ENCODE assay signal across 9 cellular contexts in the genomic region with DNA sequence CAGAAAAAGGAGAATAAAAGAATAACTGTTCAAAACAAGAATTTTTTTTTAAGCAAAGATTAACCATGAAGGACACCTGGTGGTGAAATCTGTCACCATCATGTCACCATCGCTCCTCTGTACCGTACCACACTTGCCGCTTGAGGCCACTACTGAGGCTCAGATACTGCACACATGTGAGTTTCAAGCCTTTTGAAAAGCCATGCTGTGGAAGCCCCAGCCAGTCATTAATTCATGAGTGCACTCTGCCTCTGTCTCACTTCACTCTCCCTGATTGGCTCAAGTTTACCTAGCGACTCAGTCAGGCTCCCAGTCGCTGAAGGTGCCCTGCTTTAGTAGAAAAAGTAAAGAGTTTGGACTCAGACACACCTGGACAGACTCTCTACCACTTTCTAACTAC. TPM values are rescaled to one million over a fixed set of nuclear protein-coding genes. Genes with fewer than 3 reads are reported as not detected.
A peak's percentile ranks its signal among the peaks of the same experiment; 100 is the strongest.
DNase-seq lines count a peak whose midpoint lies in the region; ATAC-seq and TF ChIP-seq lines count a peak whose summit lies in the region.
"Had no signal": no experiment of that assay in that cellular context is flagged by ENCODE, and none has a peak within 500 bp of the region (broad histone marks: within the 10 kb centered on the region; RNA-seq: fewer than 3 reads in every experiment).

No MANE protein-coding gene starts in this region.

- no peak overlapping the region for H3K4me3 ChIP-seq in mucosa of descending colon
- H3K4me3 ChIP-seq in testis: no peak overlapping the region
- H3K4me3 ChIP-seq in GM23248: no peak overlapping the region

- TF ChIP-seq RAD21 in Ishikawa (IDR thresholded peaks at IDR 0.05; ENCODE audit: low read depth): peak; percentile 11; the same call in 1 of the 2 replicates

- H3K36me3 Mint-ChIP-seq in activated CD8-positive, alpha-beta T cell treated with anti-CD3 and anti-CD28 coated beads for 36 hours (ENCODE audit: low read depth): no peaks in the 10 kb centered on the region
- H3K36me3 Mint-ChIP-seq in activated CD8-positive, alpha-beta T cell treated with anti-CD3 and anti-CD28 coated beads, Interleukin-2, amount 10 ng/mL, durations not matched to agents 7 days and 5 days (ENCODE audit: low read depth): no peaks in the 10 kb centered on the region

- H3K27me3 Mint-ChIP-seq in activated CD8-positive, alpha-beta T cell treated with anti-CD3 and anti-CD28 coated beads for 36 hours: peaks cover 6% of the 10 kb centered on the region
- peaks cover 13% of the 10 kb centered on the region for H3K27me3 Mint-ChIP-seq in activated CD8-positive, alpha-beta T cell treated with anti-CD3 and anti-CD28 coated beads, Interleukin-2, amount 10 ng/mL, durations not matched to agents 7 days and 5 days (ENCODE audit: low read depth)

- H4K20me1 ChIP-seq in GM23248 (ENCODE audit: insufficient read depth): no peaks in the 10 kb centered on the region

- POLR2A ChIA-PET in activated CD8-positive, alpha-beta T cell treated with anti-CD3 and anti-CD28 coated beads for 36 hours (lab: Charles Lee): no interaction called here
- POLR2A ChIA-PET in activated CD8-positive, alpha-beta T cell treated with anti-CD3 and anti-CD28 coated beads, Interleukin-2, amount 10 ng/mL, durations not matched to agents 7 days and 5 days (lab: Charles Lee): no interaction called here

- H3K9me3 ChIP-seq in mucosa of descending colon: no peaks in the 10 kb centered on the region
- no peaks in the 10 kb centered on the region for H3K9me3 ChIP-seq in testis
- H3K9me3 ChIP-seq in GM23248 (ENCODE audit: low read depth): no peaks in the 10 kb centered on the region

- no peaks in the 10 kb centered on the region for H3K79me2 ChIP-seq in GM23248 (ENCODE audit: insufficient read depth)

- in situ Hi-C loops in GM23248 (cut with MboI): no loop called here

- ATAC-seq in activated CD8-positive, alpha-beta T cell treated with anti-CD3 and anti-CD28 coated beads for 36 hours: peak; percentile 56
- ATAC-seq in activated CD8-positive, alpha-beta T cell treated with anti-CD3 and anti-CD28 coated beads, Interleukin-2, amount 10 ng/mL, durations not matched to agents 7 days and 5 days: no peak
- ATAC-seq in GM21786 (IDR thresholded peaks at IDR 0.05; ENCODE audit: unreplicated experiment) (peak; percentile 95), mucosa of descending colon (peak; percentile 79)

- no peaks in the 10 kb centered on the region for H3K4me1 Mint-ChIP-seq in activated CD8-positive, alpha-beta T cell treated with anti-CD3 and anti-CD28 coated beads for 36 hours (ENCODE audit: low read depth)
- H3K4me1 Mint-ChIP-seq in activated CD8-positive, alpha-beta T cell treated with anti-CD3 and anti-CD28 coated beads, Interleukin-2, amount 10 ng/mL, durations not matched to agents 7 days and 5 days (ENCODE audit: low read depth): peaks cover 4% of the 10 kb centered on the region

- no peaks in the 10 kb centered on the region for H3K27me3 ChIP-seq in testis
- no peaks in the 10 kb centered on the region for H3K27me3 ChIP-seq in GM23248 (replicated peaks; ENCODE audit: insufficient read depth)

- H2AFZ ChIP-seq in GM23248: no peak overlapping the region

- peak; percentile 20 for TF ChIP-seq CTCF in activated CD8-positive, alpha-beta T cell treated with anti-CD3 and anti-CD28 coated beads for 36 hours (IDR thresholded peaks at IDR 0.05)
- TF ChIP-seq CTCF in mucosa of descending colon (IDR thresholded peaks at IDR 0.05): no peak
- TF ChIP-seq CTCF in testis (IDR thresholded peaks at IDR 0.05): no peak

- no peaks in the 10 kb centered on the region for H3K36me3 ChIP-seq in mucosa of descending colon (ENCODE audit: low read depth)
- H3K36me3 ChIP-seq in testis (ENCODE audit: low read depth, missing control alignments): no peaks in the 10 kb centered on the region
- H3K36me3 ChIP-seq in GM23248 (ENCODE audit: low read depth): no peaks in the 10 kb centered on the region

- H3K27ac ChIP-seq in testis (no peak overlapping the region), GM23248 (no peak overlapping the region)

- DNase-seq in activated CD8-positive, alpha-beta T cell treated with anti-CD3 and anti-CD28 coated beads for 36 hours: peak; percentile 42
- DNase-seq in activated CD8-positive, alpha-beta T cell treated with anti-CD3 and anti-CD28 coated beads, Interleukin-2, amount 10 ng/mL, durations not matched to agents 7 days and 5 days: no peak
- DNase-seq in UCSD-AML1 (lab: John Stamatoyannopoulos, UW; ENCODE audit: unreplicated experiment) (peak; percentile 30), mucosa of descending colon (peak in 1 of 3 donors; percentile 69), testis (no peak), GM23248 (no peak)

- no peaks in the 10 kb centered on the region for H3K4me1 ChIP-seq in mucosa of descending colon (ENCODE audit: low read depth)
- no peaks in the 10 kb centered on the region for H3K4me1 ChIP-seq in testis
- H3K4me1 ChIP-seq in GM23248 (ENCODE audit: insufficient read depth): no peaks in the 10 kb centered on the region

- no peaks in the 10 kb centered on the region for H3F3A ChIP-seq in GM23248 (ENCODE audit: insufficient read depth)

- CTCF ChIA-PET in activated CD8-positive, alpha-beta T cell treated with anti-CD3 and anti-CD28 coated beads for 36 hours (lab: Charles Lee): interaction anchor here (1.4 kb wide), 1 partner anchor 123 kb away, joined by 7 read pairs; no protein-coding TSS in a partner anchor
- CTCF ChIA-PET in activated CD8-positive, alpha-beta T cell treated with anti-CD3 and anti-CD28 coated beads, Interleukin-2, amount 10 ng/mL, durations not matched to agents 7 days and 5 days (lab: Charles Lee): interaction anchor here (1.3 kb wide), 1 partner anchor 123 kb away, joined by 5 read pairs; no protein-coding TSS in a partner anchor

- no peak overlapping the region for H3K4me2 ChIP-seq in GM23248 (ENCODE audit: unreplicated experiment)

- TF ChIP-seq POLR2A in testis (IDR thresholded peaks at IDR 0.05): no peak

- no peak overlapping the region for H3K9ac ChIP-seq in GM23248

- no peak for TF ChIP-seq EP300 in Ishikawa (IDR thresholded peaks at IDR 0.05; ENCODE audit: borderline replicate concordance)

- H3K9me2 ChIP-seq in GM23248 (ENCODE audit: insufficient read depth): no peaks in the 10 kb centered on the region

- H3K4me3 Mint-ChIP-seq in activated CD8-positive, alpha-beta T cell treated with anti-CD3 and anti-CD28 coated beads for 36 hours: no peak overlapping the region
- H3K4me3 Mint-ChIP-seq in activated CD8-positive, alpha-beta T cell treated with anti-CD3 and anti-CD28 coated beads, Interleukin-2, amount 10 ng/mL, durations not matched to agents 7 days and 5 days: no peak overlapping the region

- WGBS in testis, 2 donors: 82 to 87% methylated on average over 5 of the region's 5 CpGs
- 3 to 5% methylated on average over 5 of the region's 5 CpGs for WGBS in GM23248 (ENCODE audit: low coverage in 1 of 2, low lambda C conversion rate in 2 of 2, missing lambda C conversion rate in 2 of 2), 2 experiments

- intact Hi-C loops in activated CD8-positive, alpha-beta T cell treated with anti-CD3 and anti-CD28 coated beads for 36 hours (cut with micrococcal nuclease): loop anchor here (5.0 to 10.0 kb wide), 2 partner anchors 124 to 221 kb away; no protein-coding TSS in a partner anchor
- intact Hi-C loops in mucosa of descending colon (cut with DNase I, micrococcal nuclease): no loop called here
- intact Hi-C loops in testis (cut with DNase I; ENCODE audit: low total_unique reads): no loop called here

- no peaks in the 10 kb centered on the region for H3K9me3 Mint-ChIP-seq in activated CD8-positive, alpha-beta T cell treated with anti-CD3 and anti-CD28 coated beads for 36 hours
- no peaks in the 10 kb centered on the region for H3K9me3 Mint-ChIP-seq in activated CD8-positive, alpha-beta T cell treated with anti-CD3 and anti-CD28 coated beads, Interleukin-2, amount 10 ng/mL, durations not matched to agents 7 days and 5 days (ENCODE audit: insufficient read depth)

- no peak overlapping the region for H3K27ac Mint-ChIP-seq in activated CD8-positive, alpha-beta T cell treated with anti-CD3 and anti-CD28 coated beads for 36 hours
- H3K27ac Mint-ChIP-seq in activated CD8-positive, alpha-beta T cell treated with anti-CD3 and anti-CD28 coated beads, Interleukin-2, amount 10 ng/mL, durations not matched to agents 7 days and 5 days: no peak overlapping the region

RNA-seq across cellular contexts. Expression of gene MS4A12, which starts 6.6 kb away (rescaled TPM):
- total RNA-seq in activated CD8-positive, alpha-beta T cell treated with anti-CD3 and anti-CD28 coated beads for 36 hours: not detected
- total RNA-seq in activated CD8-positive, alpha-beta T cell treated with anti-CD3 and anti-CD28 coated beads, Interleukin-2, amount 10 ng/mL, durations not matched to agents 7 days and 5 days: not detected
- total RNA-seq in mucosa of descending colon (1,000 to 10,000 TPM in 1 of 3 donors, 100 to 1,000 TPM in 2; 411 to 1,262 (median 644) TPM), testis (under 1 TPM; 0.71 to 0.74 TPM)
- polyA plus RNA-seq in testis (ENCODE audit: insufficient read depth, low read depth, low replicate concordance) (0.33 TPM), GM23248 (2016; fragmentation: Nextera tagmentation; extraction: Ambion mirVana) (not detected in 2 replicates)
- not detected in 2 replicates for total RNA-seq in GM23248 (2014; rRNA removed; shearing (Covaris generic))

RNA-seq across cellular contexts. Expression of gene MS4A13, which starts 29.2 kb away (rescaled TPM):
- not detected for total RNA-seq in activated CD8-positive, alpha-beta T cell treated with anti-CD3 and anti-CD28 coated beads for 36 hours
- not detected for total RNA-seq in activated CD8-positive, alpha-beta T cell treated with anti-CD3 and anti-CD28 coated beads, Interleukin-2, amount 10 ng/mL, durations not matched to agents 7 days and 5 days
- not detected for total RNA-seq in mucosa of descending colon
- total RNA-seq in testis: under 1 TPM in 1 of 2 donors, not detected in 1; 0.55 TPM
- polyA plus RNA-seq in testis (ENCODE audit: insufficient read depth, low read depth, low replicate concordance): 7.0 TPM
- total RNA-seq in GM23248 (2014; rRNA removed; shearing (Covaris generic)): not detected in 2 replicates
- not detected in 2 replicates for polyA plus RNA-seq in GM23248 (2016; fragmentation: Nextera tagmentation; extraction: Ambion mirVana)
- total RNA-seq: myocyte had no signal

RNA-seq across cellular contexts. Expression of gene MS4A1, which starts 30.3 kb away (rescaled TPM):
- 1 to 10 TPM; 1.7 to 2.1 TPM for total RNA-seq in activated CD8-positive, alpha-beta T cell treated with anti-CD3 and anti-CD28 coated beads for 36 hours
- total RNA-seq in activated CD8-positive, alpha-beta T cell treated with anti-CD3 and anti-CD28 coated beads, Interleukin-2, amount 10 ng/mL, durations not matched to agents 7 days and 5 days: 1 to 10 TPM in 1 of 2 experiments, under 1 TPM in 1; 0.70 to 1.4 TPM
- total RNA-seq in mucosa of descending colon (1 to 10 TPM in 2 of 3 donors, not detected in 1; 1.1 to 2.2 TPM), testis (1 to 10 TPM in 1 of 2 donors, under 1 TPM in 1; 0.43 to 4.0 TPM)
- polyA plus RNA-seq in testis (ENCODE audit: insufficient read depth, low read depth, low replicate concordance) (2.8 TPM), GM23248 (2016; fragmentation: Nextera tagmentation; extraction: Ambion mirVana) (0.13 and 0.20 TPM in 2 replicates)
- total RNA-seq in GM23248 (2014; rRNA removed; shearing (Covaris generic)): not detected in 2 replicates
- total RNA-seq: myocyte had no signal

RNA-seq across cellular contexts. Expression of gene MS4A5, which starts 56.6 kb away (rescaled TPM):
- total RNA-seq in activated CD8-positive, alpha-beta T cell treated with anti-CD3 and anti-CD28 coated beads for 36 hours: not detected
- total RNA-seq in activated CD8-positive, alpha-beta T cell treated with anti-CD3 and anti-CD28 coated beads, Interleukin-2, amount 10 ng/mL, durations not matched to agents 7 days and 5 days: not detected
- not detected for total RNA-seq in mucosa of descending colon
- 10 to 100 TPM; 17.9 to 48.1 TPM for total RNA-seq in testis
- polyA plus RNA-seq in testis (ENCODE audit: insufficient read depth, low read depth, low replicate concordance): 71.6 TPM
- total RNA-seq in GM23248 (2014; rRNA removed; shearing (Covaris generic)): not detected in 2 replicates
- polyA plus RNA-seq in GM23248 (2016; fragmentation: Nextera tagmentation; extraction: Ambion mirVana): not detected in 2 replicates
- total RNA-seq: myocyte had no signal

Comparison
In these comparisons a context has a peak if more than half of its experiments do, and no peak if none do; other contexts are left out.
1. DNase-seq: peak in activated CD8-positive, alpha-beta T cell treated with anti-CD3 and anti-CD28 coated beads for 36 hours (single experiment) and UCSD-AML1 (single experiment); none in activated CD8-positive, alpha-beta T cell treated with anti-CD3 and anti-CD28 coated beads, Interleukin-2, amount 10 ng/mL, durations not matched to agents 7 days and 5 days (single experiment), testis (single experiment) and GM23248 (single experiment).
2. RNA of gene MS4A12, which starts 6.6 kb away (total RNA-seq): 411 to 1,262 TPM in mucosa of descending colon; 0.71 to 0.74 TPM in testis, not detected in activated CD8-positive, alpha-beta T cell treated with anti-CD3 and anti-CD28 coated beads for 36 hours, not detected in activated CD8-positive, alpha-beta T cell treated with anti-CD3 and anti-CD28 coated beads, Interleukin-2, amount 10 ng/mL, durations not matched to agents 7 days and 5 days and not detected in GM23248; every median in the first group is over 100 times any median in the second.